1 cellular context compared by ENCODE assay signal in genomic region chr19:11123076-11123567, GRCh38.
TF ChIP-seq lines count a peak whose summit lies in the region.

No MANE protein-coding gene starts in this region.

TF ChIP-seq in GM23338, 12 proteins besides CTCF, POLR2A, EP300 and RAD21 (continued from another document):
- TF ChIP-seq ZNF462 (CRISPR knock-in tag; IDR thresholded peaks at IDR 0.05) (no peak), EZH2 (IDR thresholded peaks at IDR 0.05; ENCODE audit: low read depth, unreplicated experiment) (no peak), NANOG (IDR thresholded peaks at IDR 0.05; ENCODE audit: borderline replicate concordance) (no peak), STAT1 (IDR thresholded peaks at IDR 0.05; ENCODE audit: unreplicated experiment) (no peak)
TF ChIP-seq in GM23338: peak in this region for 0.
